Comparison of ENCODE assay signal across 20 cellular contexts in genomic region chr5:109310315-109310714, GRCh38.
"Had no signal": no experiment of that assay in that cellular context is flagged by ENCODE, and none has a peak within 500 bp of the region (broad histone marks: within the 10 kb centered on the region; RNA-seq: fewer than 3 reads in every experiment).

No MANE protein-coding gene starts in this region.

- H3K9me3 ChIP-seq: MG63, SK-N-SH had no signal

- H3K36me3 ChIP-seq: MG63 had no signal

- DNase-seq: KBM-7, MG63, NCI-H1092, NCI-H1105 treated with DMSO at 0.1 percent for 48 hours, NCI-H1417 treated with DMSO at 0.1 percent for 48 hours, NCI-H187, NCI-H2029, NCI-H2081 treated with DMSO at 0.1 percent for 48 hours, NCI-H2171, NCI-H226, NCI-H510A, NCI-H524 treated with DMSO at 0.1 percent for 48 hours, NCI-H69, NCI-H774, PC-3, SHP77, SK-N-SH, SW 1271 had no signal

- H3K27ac ChIP-seq: RWPE1 had no signal

- H3K4me3 ChIP-seq: MG63 had no signal

- H3K27me3 ChIP-seq: MG63 had no signal

- ATAC-seq: Panc1, PC-3 had no signal
